In genomic region chr7:126667742-126668366, GRCh38 we compare ENCODE assay signal across 2 cellular contexts.
TF ChIP-seq lines count a peak whose summit lies in the region.

No MANE protein-coding gene starts in this region.

TF ChIP-seq in HepG2, 621 proteins besides CTCF, POLR2A, EP300 and RAD21:
- TF ChIP-seq ZNF563 (CRISPR knock-in tag; IDR thresholded peaks at IDR 0.05) (no peak), ZNF280B (CRISPR knock-in tag; IDR thresholded peaks at IDR 0.05; ENCODE audit: borderline replicate concordance) (no peak), GABPB1 (CRISPR knock-in tag; IDR thresholded peaks at IDR 0.05) (peak; percentile 39; the same call in 1 of the 2 replicates), HMG20B (CRISPR knock-in tag; conservative IDR thresholded peaks at IDR 0.05) (no peak), SAP130 (CRISPR knock-in tag; IDR thresholded peaks at IDR 0.05; ENCODE audit: low read depth) (0 out of 2 replicates have a peak, but pooled peaks have one; percentile 14), POLR2G (IDR thresholded peaks at IDR 0.05; ENCODE audit: low read depth, low read length) (0 out of 2 replicates have a peak, but pooled peaks have one; percentile 40), GABPA (IDR thresholded peaks at IDR 0.05; ENCODE audit: low read depth, low read length) (no peak), GABPA (CRISPR knock-in tag; IDR thresholded peaks at IDR 0.05; ENCODE audit: low read depth) (peak; percentile 72)
TF ChIP-seq in HepG2: peak in this region for 4.

TF ChIP-seq in GM12878, 131 proteins besides CTCF, POLR2A, EP300 and RAD21:
- TF ChIP-seq NR2C2 (IDR thresholded peaks at IDR 0.05; ENCODE audit: borderline replicate concordance, control insufficient read depth, insufficient read length, low read depth) (no peak), USF2 (IDR thresholded peaks at IDR 0.05; ENCODE audit: borderline replicate concordance, low read depth, low read length) (no peak), DPF2 (IDR thresholded peaks at IDR 0.05) (no peak), ZZZ3 (IDR thresholded peaks at IDR 0.05; ENCODE audit: control insufficient read depth, insufficient read length, low read depth) (no peak), ZBTB40 (IDR thresholded peaks at IDR 0.05; ENCODE audit: borderline replicate concordance) (no peak), RB1 (IDR thresholded peaks at IDR 0.05; ENCODE audit: borderline replicate concordance) (no peak), MTA2 (IDR thresholded peaks at IDR 0.05; ENCODE audit: low read depth) (no peak), STAT1 (conservative IDR thresholded peaks at IDR 0.05) (no peak), PAX8 (IDR thresholded peaks at IDR 0.05) (no peak), PKNOX1 (IDR thresholded peaks at IDR 0.05) (no peak), ZBTB33 (IDR thresholded peaks at IDR 0.05) (no peak), NRF1 (conservative IDR thresholded peaks at IDR 0.05; ENCODE audit: low read depth, low read length) (no peak), EZH2 (IDR thresholded peaks at IDR 0.05; ENCODE audit: borderline replicate concordance, control insufficient read depth, low read depth, low read length) (no peak), CBX3 (IDR thresholded peaks at IDR 0.05; ENCODE audit: borderline replicate concordance, low read depth) (no peak), E4F1 (IDR thresholded peaks at IDR 0.05; ENCODE audit: borderline replicate concordance, partially characterized antibody) (no peak), SRF (IDR thresholded peaks at IDR 0.05; ENCODE audit: low read depth in 2 of 2, low read length in 2 of 2) (no peak), RBBP5 (conservative IDR thresholded peaks at IDR 0.05) (no peak), SIN3A (IDR thresholded peaks at IDR 0.05; ENCODE audit: low read depth, low read length) (no peak), STAT3 (IDR thresholded peaks at IDR 0.05; ENCODE audit: low read depth, low read length) (no peak), IRF3 (IDR thresholded peaks at IDR 0.05) (no peak)
